2 cellular contexts compared by ENCODE assay signal in the genomic region with DNA sequence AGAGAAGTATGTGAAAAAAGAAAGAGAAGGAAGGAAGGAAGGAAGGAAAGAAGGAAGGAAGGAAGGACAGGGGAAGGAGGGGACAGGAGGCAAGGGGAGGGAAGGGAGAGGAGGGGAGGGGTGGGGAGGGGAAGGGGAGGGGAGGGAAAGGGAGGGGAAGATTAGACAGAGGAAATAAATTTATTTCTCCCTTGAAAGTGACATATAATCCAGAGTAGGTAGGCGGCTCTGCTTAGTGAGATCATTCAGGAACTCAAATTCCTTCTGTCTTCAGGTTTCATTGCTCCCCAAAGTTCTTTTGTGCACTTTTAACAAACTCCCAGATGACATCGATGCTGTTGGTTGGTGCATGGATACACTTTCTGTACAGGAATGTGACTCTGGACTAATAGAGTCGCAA.
TF ChIP-seq lines count a peak whose summit lies in the region.

No MANE protein-coding gene starts in this region.

TF ChIP-seq in HepG2, 621 proteins besides CTCF, POLR2A, EP300 and RAD21 (continued from another document):
- TF ChIP-seq, protein P1, sequence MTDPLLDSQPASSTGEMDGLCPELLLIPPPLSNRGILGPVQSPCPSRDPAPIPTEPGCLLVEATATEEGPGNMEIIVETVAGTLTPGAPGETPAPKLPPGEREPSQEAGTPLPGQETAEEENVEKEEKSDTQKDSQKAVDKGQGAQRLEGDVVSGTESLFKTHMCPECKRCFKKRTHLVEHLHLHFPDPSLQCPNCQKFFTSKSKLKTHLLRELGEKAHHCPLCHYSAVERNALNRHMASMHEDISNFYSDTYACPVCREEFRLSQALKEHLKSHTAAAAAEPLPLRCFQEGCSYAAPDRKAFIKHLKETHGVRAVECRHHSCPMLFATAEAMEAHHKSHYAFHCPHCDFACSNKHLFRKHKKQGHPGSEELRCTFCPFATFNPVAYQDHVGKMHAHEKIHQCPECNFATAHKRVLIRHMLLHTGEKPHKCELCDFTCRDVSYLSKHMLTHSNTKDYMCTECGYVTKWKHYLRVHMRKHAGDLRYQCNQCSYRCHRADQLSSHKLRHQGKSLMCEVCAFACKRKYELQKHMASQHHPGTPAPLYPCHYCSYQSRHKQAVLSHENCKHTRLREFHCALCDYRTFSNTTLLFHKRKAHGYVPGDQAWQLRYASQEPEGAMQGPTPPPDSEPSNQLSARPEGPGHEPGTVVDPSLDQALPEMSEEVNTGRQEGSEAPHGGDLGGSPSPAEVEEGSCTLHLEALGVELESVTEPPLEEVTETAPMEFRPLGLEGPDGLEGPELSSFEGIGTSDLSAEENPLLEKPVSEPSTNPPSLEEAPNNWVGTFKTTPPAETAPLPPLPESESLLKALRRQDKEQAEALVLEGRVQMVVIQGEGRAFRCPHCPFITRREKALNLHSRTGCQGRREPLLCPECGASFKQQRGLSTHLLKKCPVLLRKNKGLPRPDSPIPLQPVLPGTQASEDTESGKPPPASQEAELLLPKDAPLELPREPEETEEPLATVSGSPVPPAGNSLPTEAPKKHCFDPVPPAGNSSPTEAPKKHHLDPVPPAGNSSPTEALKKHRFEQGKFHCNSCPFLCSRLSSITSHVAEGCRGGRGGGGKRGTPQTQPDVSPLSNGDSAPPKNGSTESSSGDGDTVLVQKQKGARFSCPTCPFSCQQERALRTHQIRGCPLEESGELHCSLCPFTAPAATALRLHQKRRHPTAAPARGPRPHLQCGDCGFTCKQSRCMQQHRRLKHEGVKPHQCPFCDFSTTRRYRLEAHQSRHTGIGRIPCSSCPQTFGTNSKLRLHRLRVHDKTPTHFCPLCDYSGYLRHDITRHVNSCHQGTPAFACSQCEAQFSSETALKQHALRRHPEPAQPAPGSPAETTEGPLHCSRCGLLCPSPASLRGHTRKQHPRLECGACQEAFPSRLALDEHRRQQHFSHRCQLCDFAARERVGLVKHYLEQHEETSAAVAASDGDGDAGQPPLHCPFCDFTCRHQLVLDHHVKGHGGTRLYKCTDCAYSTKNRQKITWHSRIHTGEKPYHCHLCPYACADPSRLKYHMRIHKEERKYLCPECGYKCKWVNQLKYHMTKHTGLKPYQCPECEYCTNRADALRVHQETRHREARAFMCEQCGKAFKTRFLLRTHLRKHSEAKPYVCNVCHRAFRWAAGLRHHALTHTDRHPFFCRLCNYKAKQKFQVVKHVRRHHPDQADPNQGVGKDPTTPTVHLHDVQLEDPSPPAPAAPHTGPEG (CRISPR knock-in tag; IDR thresholded peaks at IDR 0.05): no peak
- TF ChIP-seq HNRNPK (IDR thresholded peaks at IDR 0.05; ENCODE audit: low read depth, low read length, poor library complexity, severe bottlenecking) (peak; percentile 91), ZMAT3 (CRISPR knock-in tag; conservative IDR thresholded peaks at IDR 0.05) (no peak)

TF ChIP-seq in K562, 482 proteins besides CTCF, POLR2A, EP300 and RAD21 (continued from another document):
- TF ChIP-seq, protein P2, sequence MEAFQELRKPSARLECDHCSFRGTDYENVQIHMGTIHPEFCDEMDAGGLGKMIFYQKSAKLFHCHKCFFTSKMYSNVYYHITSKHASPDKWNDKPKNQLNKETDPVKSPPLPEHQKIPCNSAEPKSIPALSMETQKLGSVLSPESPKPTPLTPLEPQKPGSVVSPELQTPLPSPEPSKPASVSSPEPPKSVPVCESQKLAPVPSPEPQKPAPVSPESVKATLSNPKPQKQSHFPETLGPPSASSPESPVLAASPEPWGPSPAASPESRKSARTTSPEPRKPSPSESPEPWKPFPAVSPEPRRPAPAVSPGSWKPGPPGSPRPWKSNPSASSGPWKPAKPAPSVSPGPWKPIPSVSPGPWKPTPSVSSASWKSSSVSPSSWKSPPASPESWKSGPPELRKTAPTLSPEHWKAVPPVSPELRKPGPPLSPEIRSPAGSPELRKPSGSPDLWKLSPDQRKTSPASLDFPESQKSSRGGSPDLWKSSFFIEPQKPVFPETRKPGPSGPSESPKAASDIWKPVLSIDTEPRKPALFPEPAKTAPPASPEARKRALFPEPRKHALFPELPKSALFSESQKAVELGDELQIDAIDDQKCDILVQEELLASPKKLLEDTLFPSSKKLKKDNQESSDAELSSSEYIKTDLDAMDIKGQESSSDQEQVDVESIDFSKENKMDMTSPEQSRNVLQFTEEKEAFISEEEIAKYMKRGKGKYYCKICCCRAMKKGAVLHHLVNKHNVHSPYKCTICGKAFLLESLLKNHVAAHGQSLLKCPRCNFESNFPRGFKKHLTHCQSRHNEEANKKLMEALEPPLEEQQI (IDR thresholded peaks at IDR 0.05): no peak
- TF ChIP-seq KDM1A (IDR thresholded peaks at IDR 0.05) (no peak), ZFP91 (CRISPR knock-in tag; IDR thresholded peaks at IDR 0.05) (no peak), MEF2D (tag; conservative IDR thresholded peaks at IDR 0.05; ENCODE audit: low read depth) (no peak), CCAR2 (IDR thresholded peaks at IDR 0.05; ENCODE audit: low read depth, low read length) (no peak)
